Comparison of ENCODE assay signal across 9 cellular contexts in the genomic region with DNA sequence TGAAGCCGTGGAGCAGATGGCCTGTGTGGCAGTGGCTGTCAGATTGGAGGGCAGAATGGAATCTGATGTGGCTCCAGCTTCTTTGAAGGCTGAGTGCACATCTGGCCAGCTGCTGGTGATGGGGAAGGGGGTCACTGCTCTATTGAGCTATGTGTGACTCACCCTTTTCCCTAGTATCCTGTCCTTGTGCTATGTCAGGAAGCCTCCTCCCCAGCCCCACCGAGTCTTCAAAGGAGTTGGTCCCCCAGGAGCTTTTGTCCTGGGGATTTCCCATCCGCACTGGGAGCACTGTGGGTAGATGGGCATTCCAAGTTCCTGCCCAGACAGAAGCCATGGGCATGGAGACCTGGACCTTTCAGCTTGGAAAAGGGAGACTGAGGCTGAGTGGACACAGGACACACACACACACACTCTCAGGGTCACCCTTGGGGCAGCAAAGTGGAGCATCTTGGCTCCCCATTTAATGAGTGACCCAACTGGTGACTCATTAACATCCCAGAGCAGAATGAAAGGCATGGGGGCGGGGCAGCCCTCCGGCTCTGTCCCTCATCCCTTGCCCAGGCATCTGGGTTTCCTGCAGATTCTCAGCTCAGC. TPM values are rescaled to one million over a fixed set of nuclear protein-coding genes. Genes with fewer than 3 reads are reported as not detected.
DNase-seq lines count a peak whose midpoint lies in the region; ATAC-seq and TF ChIP-seq lines count a peak whose summit lies in the region.
"Had no signal": no experiment of that assay in that cellular context is flagged by ENCODE, and none has a peak within 500 bp of the region (broad histone marks: within the 10 kb centered on the region; RNA-seq: fewer than 3 reads in every experiment).

No MANE protein-coding gene starts in this region.

- no peak for TF ChIP-seq POLR2A in uterus (IDR thresholded peaks at IDR 0.05)

- intact Hi-C loops in lower lobe of right lung (cut with DNase I) = no loop called here
- intact Hi-C loops in uterus (cut with DNase I; ENCODE audit: low total_unique reads) = no loop called here

- no peak for TF ChIP-seq CTCF in coronary artery (IDR thresholded peaks at IDR 0.05)
- no peak for TF ChIP-seq CTCF in lower lobe of right lung (IDR thresholded peaks at IDR 0.05)
- TF ChIP-seq CTCF in uterus (IDR thresholded peaks at IDR 0.05) = no peak

- H3K27me3 Mint-ChIP-seq in activated naive CD8-positive, alpha-beta T cell = no peaks in the 10 kb centered on the region
- H3K27me3 Mint-ChIP-seq in activated naive CD8-positive, alpha-beta T cell treated with anti-CD3 and anti-CD28 coated beads, Interleukin-2, amount 50 U/mL, for 24 hours = no peaks in the 10 kb centered on the region

- peaks cover 2% of the 10 kb centered on the region for H3K36me3 Mint-ChIP-seq in activated naive CD8-positive, alpha-beta T cell
- peaks cover 14% of the 10 kb centered on the region for H3K36me3 Mint-ChIP-seq in activated naive CD8-positive, alpha-beta T cell treated with anti-CD3 and anti-CD28 coated beads, Interleukin-2, amount 50 U/mL, for 24 hours (ENCODE audit: low read depth)

- H3K9me3 ChIP-seq in lower lobe of right lung (no peaks in the 10 kb centered on the region), uterus (no peaks in the 10 kb centered on the region)

- H3K27ac Mint-ChIP-seq in activated naive CD8-positive, alpha-beta T cell = no peak overlapping the region
- H3K27ac Mint-ChIP-seq in activated naive CD8-positive, alpha-beta T cell treated with anti-CD3 and anti-CD28 coated beads, Interleukin-2, amount 50 U/mL, for 24 hours = no peak overlapping the region

- H3K27ac ChIP-seq in coronary artery = peak overlapping the region; percentile 95 to 99
- peak overlapping the region; percentile 96 for H3K27ac ChIP-seq in lower lobe of right lung
- H3K27ac ChIP-seq in uterus = peak overlapping the region; percentile 99 to 100
- H3K27ac ChIP-seq: foreskin keratinocyte had no signal

- H3K4me1 ChIP-seq in lower lobe of right lung (peaks cover 77% of the 10 kb centered on the region), uterus (peaks cover 11 to 12% of the 10 kb centered on the region in 2 donors)

- ATAC-seq in activated naive CD8-positive, alpha-beta T cell treated with anti-CD3 and anti-CD28 coated beads, Interleukin-2, amount 50 U/mL, for 24 hours = no peak
- ATAC-seq in lower lobe of right lung = no peak
- ATAC-seq: foreskin keratinocyte had no signal

- no peaks in the 10 kb centered on the region for H3K27me3 ChIP-seq in lower lobe of right lung (ENCODE audit: low read depth)
- H3K27me3 ChIP-seq in uterus = no peaks in the 10 kb centered on the region
- H3K27me3 ChIP-seq: foreskin keratinocyte had no signal

- H3K4me3 ChIP-seq in coronary artery (peak overlapping the region; percentile 88), lower lobe of right lung (peak overlapping the region; percentile 80), uterus (no peak overlapping the region)

- DNase-seq in activated naive CD8-positive, alpha-beta T cell treated with anti-CD3 and anti-CD28 coated beads, Interleukin-2, amount 50 U/mL, for 24 hours = no peak
- no peak for DNase-seq in coronary artery (ENCODE audit: low spot score)
- no peak for DNase-seq in lower lobe of right lung
- DNase-seq in uterus = peak; percentile 68 to 74
- no peak for DNase-seq in stimulated activated CD4-positive, alpha-beta T cell treated with anti-CD3 and anti-CD28 coated beads, Interleukin-4, amount 100 ng/mL, for 1 hour
- DNase-seq in activated CD4-positive, alpha-beta T cell treated with anti-CD3 and anti-CD28 coated beads for 1 hour = no peak
- no peak for DNase-seq in activated gamma-delta T cell treated with Interleukin-2 at 50 U/mL for 16 hours

- peak overlapping the region; percentile 35 for H3K4me3 Mint-ChIP-seq in activated naive CD8-positive, alpha-beta T cell
- H3K4me3 Mint-ChIP-seq in activated naive CD8-positive, alpha-beta T cell treated with anti-CD3 and anti-CD28 coated beads, Interleukin-2, amount 50 U/mL, for 24 hours = no peak overlapping the region

- no peaks in the 10 kb centered on the region for H3K9me3 Mint-ChIP-seq in activated naive CD8-positive, alpha-beta T cell (ENCODE audit: low read depth)
- no peaks in the 10 kb centered on the region for H3K9me3 Mint-ChIP-seq in activated naive CD8-positive, alpha-beta T cell treated with anti-CD3 and anti-CD28 coated beads, Interleukin-2, amount 50 U/mL, for 24 hours

- peaks cover 43% of the 10 kb centered on the region for H3K4me1 Mint-ChIP-seq in activated naive CD8-positive, alpha-beta T cell (ENCODE audit: low read depth)
- peaks cover 39% of the 10 kb centered on the region for H3K4me1 Mint-ChIP-seq in activated naive CD8-positive, alpha-beta T cell treated with anti-CD3 and anti-CD28 coated beads, Interleukin-2, amount 50 U/mL, for 24 hours

- H3K36me3 ChIP-seq in lower lobe of right lung (peaks cover 61% of the 10 kb centered on the region), uterus (no peaks in the 10 kb centered on the region)

RNA-seq across cellular contexts. Expression of gene SERPINH1, which starts 3.3 kb away (rescaled TPM):
- total RNA-seq in lower lobe of right lung (131 TPM), uterus (100 to 1,000 TPM; 134 to 847 (median 280) TPM)

RNA-seq across cellular contexts. Expression of gene GDPD5, which starts 39.6 kb away (rescaled TPM):
- total RNA-seq in lower lobe of right lung = 15.8 TPM
- total RNA-seq in uterus = 10 to 100 TPM in 3 of 4 donors, 1 to 10 TPM in 1; 9.6 to 52.9 (median 28.2) TPM

Comparison
In these comparisons a context has a peak if more than half of its experiments do, and no peak if none do; other contexts are left out.
1. DNase-seq: peak in uterus (2 of 2); none in activated naive CD8-positive, alpha-beta T cell treated with anti-CD3 and anti-CD28 coated beads, Interleukin-2, amount 50 U/mL, for 24 hours (single experiment), coronary artery (single experiment), lower lobe of right lung (single experiment), stimulated activated CD4-positive, alpha-beta T cell treated with anti-CD3 and anti-CD28 coated beads, Interleukin-4, amount 100 ng/mL, for 1 hour (single experiment), activated CD4-positive, alpha-beta T cell treated with anti-CD3 and anti-CD28 coated beads for 1 hour (single experiment) and activated gamma-delta T cell treated with Interleukin-2 at 50 U/mL for 16 hours (single experiment).
2. H3K4me3 ChIP-seq: peak in coronary artery (single experiment) and lower lobe of right lung (single experiment); none in uterus (0 of 2).
3. Peak in every context shown above with its lines, with median percentiles within 50 percentile points of each other: H3K27ac ChIP-seq.